8 cellular contexts compared by ENCODE assay signal in the genomic region with DNA sequence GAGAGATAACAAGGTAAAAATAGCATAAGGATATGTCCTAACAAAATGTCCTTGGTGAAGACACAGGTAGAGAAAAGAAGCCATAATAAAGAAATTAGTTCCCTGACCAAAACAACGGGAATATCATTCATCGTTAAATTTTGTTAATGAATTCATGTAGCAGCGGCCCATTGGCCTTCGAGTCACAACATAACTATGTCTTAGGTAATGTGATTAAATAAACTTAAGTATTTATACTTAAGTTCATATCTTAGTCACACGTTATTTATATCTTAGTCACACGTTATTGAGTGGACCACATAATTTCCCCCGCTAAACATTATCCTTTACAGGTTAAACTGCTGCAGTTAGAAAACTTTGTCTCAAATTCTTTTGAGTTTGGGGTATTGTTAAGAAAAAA. TPM values are rescaled to one million over a fixed set of nuclear protein-coding genes. Genes with fewer than 3 reads are reported as not detected.
DNase-seq lines count a peak whose midpoint lies in the region; ATAC-seq and TF ChIP-seq lines count a peak whose summit lies in the region.

No MANE protein-coding gene starts in this region.

- H3K9me3 Mint-ChIP-seq in endodermal cell, result no peaks in the 10 kb centered on the region

- H3K9ac ChIP-seq in endodermal cell (ENCODE audit: extremely low read depth, low read length, poor library complexity, severe bottlenecking), result peak overlapping the region; percentile 85
- peak overlapping the region; percentile 76 for H3K9ac ChIP-seq in mucosa of stomach (ENCODE audit: low read length)

- BruUV-seq in A673 (replicated peaks; lab: Mats Ljungman, UMichigan), result no TSS peak

- H3K4me1 ChIP-seq in A673 (ENCODE audit: insufficient read depth, low read length, poor library complexity, severe bottlenecking) (peaks cover 13% of the 10 kb centered on the region), endodermal cell (ENCODE audit: control insufficient read depth, insufficient read depth, low read length) (no peaks in the 10 kb centered on the region), mucosa of stomach (ENCODE audit: control insufficient read depth, insufficient read depth, low read length) (peaks cover 9% of the 10 kb centered on the region)

- H3K9me3 ChIP-seq in A673 (ENCODE audit: low read depth, low read length, poor library complexity, severe bottlenecking), result no peaks in the 10 kb centered on the region
- no peaks in the 10 kb centered on the region for H3K9me3 ChIP-seq in endodermal cell (ENCODE audit: control insufficient read depth, low read length)
- no peaks in the 10 kb centered on the region for H3K9me3 ChIP-seq in mucosa of stomach (ENCODE audit: control insufficient read depth, low read length)

- H3K4me3 ChIP-seq in A673 (ENCODE audit: low read depth, low read length, poor library complexity, severe bottlenecking) (peak overlapping the region; percentile 93), endodermal cell (ENCODE audit: low read length) (peak overlapping the region; percentile 88), mucosa of stomach (ENCODE audit: low read length) (no peak overlapping the region)

- peaks cover 8% of the 10 kb centered on the region for H3K27me3 Mint-ChIP-seq in endodermal cell (ENCODE audit: insufficient read depth)

- 57% methylated on average over 7 of the region's 7 CpGs; no CpG with 5 or more reads in 1 of the 2 experiments for WGBS in endodermal cell (ENCODE audit: insufficient coverage in 1 of 2, insufficient read length in 1 of 2), 2 experiments

- POLR2A ChIA-PET in A673 (lab: Charles Lee; ENCODE audit: low non-redundant PET), result no interaction called here

- TF ChIP-seq CTCF in A673 (conservative IDR thresholded peaks at IDR 0.05; ENCODE audit: low read depth, low read length), result no peak
- no peak for TF ChIP-seq CTCF in endodermal cell (conservative IDR thresholded peaks at IDR 0.05)

- TF ChIP-seq EP300 in Ishikawa (IDR thresholded peaks at IDR 0.05; ENCODE audit: borderline replicate concordance), result no peak

- intact Hi-C loops in A673 (cut with micrococcal nuclease; ENCODE audit: unreplicated experiment), result no loop called here

- no peaks in the 10 kb centered on the region for H3K36me3 ChIP-seq in A673 (ENCODE audit: insufficient read depth, low read length, poor library complexity, severe bottlenecking)
- H3K36me3 ChIP-seq in endodermal cell (ENCODE audit: control insufficient read depth, insufficient read depth, low read length), result peaks cover 32% of the 10 kb centered on the region
- no peaks in the 10 kb centered on the region for H3K36me3 ChIP-seq in mucosa of stomach (ENCODE audit: control insufficient read depth, insufficient read depth, low read length)

- peak overlapping the region; percentile 86 for H3K27ac Mint-ChIP-seq in endodermal cell

- no peak for ATAC-seq in GM18909 (IDR thresholded peaks at IDR 0.05; ENCODE audit: poor library complexity, unreplicated experiment)

- no peak overlapping the region for H3K27ac ChIP-seq in A673 (ENCODE audit: low read depth, low read length, poor library complexity, severe bottlenecking)
- H3K27ac ChIP-seq in endodermal cell (ENCODE audit: low read depth, low read length), result no peak overlapping the region

- TF ChIP-seq RAD21 in Ishikawa (IDR thresholded peaks at IDR 0.05; ENCODE audit: low read depth), result no peak

- H3K27me3 ChIP-seq in A673 (replicated peaks; ENCODE audit: insufficient read depth, low read depth, low read length, poor library complexity), result no peaks in the 10 kb centered on the region
- no peaks in the 10 kb centered on the region for H3K27me3 ChIP-seq in endodermal cell (ENCODE audit: control insufficient read depth, insufficient read depth, low read length, poor library complexity, severe bottlenecking)
- peaks cover 9% of the 10 kb centered on the region for H3K27me3 ChIP-seq in mucosa of stomach (ENCODE audit: control insufficient read depth, insufficient read depth, low read length)

- peaks cover 5% of the 10 kb centered on the region for H3K36me3 Mint-ChIP-seq in endodermal cell (ENCODE audit: low read depth)

- H3K4me3 Mint-ChIP-seq in endodermal cell, result peak overlapping the region; percentile 88

- CTCF ChIA-PET in A673 (lab: Charles Lee), result no interaction called here

- H3K4me1 Mint-ChIP-seq in endodermal cell, result peaks cover 6% of the 10 kb centered on the region

- DNase-seq in A673 (ENCODE audit: low spot score) (no peak), endodermal cell (no peak), NCI-H524 treated with DMSO at 0.1 percent for 48 hours (lab: John Stamatoyannopoulos, UW) (no peak), AML-193 (lab: John Stamatoyannopoulos, UW) (no peak)
- DNase-seq in activated CD8-positive, alpha-beta memory T cell treated with anti-CD3 and anti-CD28 coated beads, Interleukin-2, amount 50 U/mL, for 48 hours, result no peak

TF ChIP-seq in Ishikawa, 13 proteins besides CTCF, POLR2A, EP300 and RAD21:
- no peak for TF ChIP-seq FOXM1 (IDR thresholded peaks at IDR 0.05; ENCODE audit: borderline replicate concordance, low read depth)
- TF ChIP-seq TEAD4 (IDR thresholded peaks at IDR 0.05), result peak; percentile 15; the same call in 1 of the 2 replicates

RNA-seq across cellular contexts. Expression of a gene that starts 1.2 kb away (rescaled TPM):
- total RNA-seq in A673 (2021), result 0.45 and 0.70 TPM in 2 replicates
- 1 to 10 TPM; 5.7 TPM for total RNA-seq in endodermal cell
- 5.2 TPM for polyA plus RNA-seq in endodermal cell (2013, experiment 1 of 2)
- polyA plus RNA-seq in endodermal cell (2013, experiment 2 of 2), result 6.8 TPM
